8 cellular contexts compared by ENCODE assay signal in genomic region chr9:34430843-34431437, GRCh38. TPM values are rescaled to one million over a fixed set of nuclear protein-coding genes. Genes with fewer than 3 reads are reported as not detected.
DNase-seq lines count a peak whose midpoint lies in the region; ATAC-seq, FAIRE-seq and TF ChIP-seq lines count a peak whose summit lies in the region.

No MANE protein-coding gene starts in this region.

- H3K36me3 ChIP-seq in mammary epithelial cell (ENCODE audit: insufficient read depth, low read length) (no peaks in the 10 kb centered on the region), keratinocyte (ENCODE audit: control insufficient read depth in 2 of 2, extremely low read depth in 1 of 2, insufficient read depth in 2 of 2, low read length in 2 of 2) (peaks cover 0 to 8% of the 10 kb centered on the region in 2 experiments)

- H3K4me3 ChIP-seq in A549, result no peak overlapping the region
- no peak overlapping the region for H3K4me3 ChIP-seq in mammary epithelial cell (replicated peaks in 1 of 3; ENCODE audit: insufficient read depth in 1 of 3, low read depth in 2 of 3, low read length in 3 of 3)
- H3K4me3 ChIP-seq in keratinocyte (ENCODE audit: control insufficient read depth in 2 of 3, extremely low read depth in 1 of 3, insufficient read depth in 2 of 3, low read depth in 1 of 3, low read length in 3 of 3), result no peak overlapping the region

- no peaks in the 10 kb centered on the region for H3K9me1 ChIP-seq in keratinocyte (ENCODE audit: control insufficient read depth, extremely low read depth, insufficient read depth, low read length)

- in situ Hi-C loops in mammary epithelial cell (cut with MboI; ENCODE audit: low sequenced_read_pairs in 2 of 2), result loop anchor here in 1 of 2 donors (10.0 kb wide), 1 partner anchor 174 kb away; no protein-coding TSS in a partner anchor

- H3K4me2 ChIP-seq in A549, result no peak overlapping the region
- no peak overlapping the region for H3K4me2 ChIP-seq in mammary epithelial cell (ENCODE audit: insufficient read depth, low read depth, low read length)
- no peak overlapping the region for H3K4me2 ChIP-seq in keratinocyte (ENCODE audit: control insufficient read depth, extremely low read depth, insufficient read depth, low read depth, low read length)

- POLR2A ChIA-PET in A549 (lab: Yijun Ruan, JAX), result no interaction called here

- H3K27me3 ChIP-seq in mammary epithelial cell (ENCODE audit: insufficient read depth, low read length), result no peaks in the 10 kb centered on the region
- H3K27me3 ChIP-seq in keratinocyte (ENCODE audit: control insufficient read depth, extremely low read depth, insufficient read depth, low read length), result no peaks in the 10 kb centered on the region

- peaks cover 4% of the 10 kb centered on the region for H4K20me1 ChIP-seq in mammary epithelial cell (ENCODE audit: insufficient read depth, low read length)
- H4K20me1 ChIP-seq in keratinocyte (ENCODE audit: control insufficient read depth, extremely low read depth, insufficient read depth, low read length), result peaks cover 8% of the 10 kb centered on the region

- no peak for TF ChIP-seq POLR2A in A549 (IDR thresholded peaks at IDR 0.05; ENCODE audit: low read length)

- H2AFZ ChIP-seq in mammary epithelial cell (ENCODE audit: low read depth, low read length), result no peak overlapping the region
- no peak overlapping the region for H2AFZ ChIP-seq in keratinocyte (ENCODE audit: control insufficient read depth, low read length)

- no TSS peak for BruUV-seq in mammary epithelial cell (replicated peaks; lab: Mats Ljungman, UMichigan)

- TF ChIP-seq EP300 in A549 (IDR thresholded peaks at IDR 0.05), result no peak

- dilution Hi-C loops in mammary epithelial cell (cut with HindIII; ENCODE audit: low sequenced_read_pairs) (no loop called here), keratinocyte (cut with MboI; ENCODE audit: extremely low pct_ligation_motif_present, low sequenced_read_pairs) (no loop called here)

- H3K9me3 ChIP-seq in A549, result no peaks in the 10 kb centered on the region
- no peaks in the 10 kb centered on the region for H3K9me3 ChIP-seq in mammary epithelial cell (replicated peaks; ENCODE audit: insufficient read depth, low read length)
- no peaks in the 10 kb centered on the region for H3K9me3 ChIP-seq in keratinocyte (ENCODE audit: control insufficient read depth, low read depth, low read length)

- ATAC-seq in A549, result peak; percentile 63 to 68; a peak in 5 of 6 replicates
- ATAC-seq in GM19351 (IDR thresholded peaks at IDR 0.05; ENCODE audit: unreplicated experiment), result no peak
- no peak for ATAC-seq in activated CD4-positive, CD25-positive, alpha-beta regulatory T cell treated with anti-CD3 and anti-CD28 coated beads, Interleukin-2, amount 50 U/mL, for 24 hours

- H3K79me2 ChIP-seq in mammary epithelial cell (ENCODE audit: insufficient read depth, low read length), result peaks cover 6% of the 10 kb centered on the region
- H3K79me2 ChIP-seq in keratinocyte (ENCODE audit: control insufficient read depth, insufficient read depth, low read length), result no peaks in the 10 kb centered on the region

- no peak for TF ChIP-seq RAD21 in A549 (conservative IDR thresholded peaks at IDR 0.05 in 1 of 2, IDR thresholded peaks at IDR 0.05 in 1 of 2)

- H3K4me1 ChIP-seq in A549 (no peaks in the 10 kb centered on the region), mammary epithelial cell (ENCODE audit: insufficient read depth, low read length) (no peaks in the 10 kb centered on the region), keratinocyte (ENCODE audit: control insufficient read depth, extremely low read depth, insufficient read depth, low read length) (peaks cover 3% of the 10 kb centered on the region)

- WGBS in A549 (ENCODE audit: missing lambda C conversion rate), result 84% methylated on average over 4 of the region's 4 CpGs
- WGBS in mammary epithelial cell (ENCODE audit: low coverage, missing lambda C conversion rate), result 43% methylated on average over 4 of the region's 4 CpGs

- FAIRE-seq in A549 (lab: Jason Lieb, UNC), result no peak
- peak; percentile 41 for FAIRE-seq in keratinocyte (lab: Jason Lieb, UNC)
- no peak for FAIRE-seq in urothelium cell line (lab: Jason Lieb, UNC)

- H3K27ac ChIP-seq in A549, result no peak overlapping the region
- no peak overlapping the region for H3K27ac ChIP-seq in mammary epithelial cell (ENCODE audit: insufficient read depth, low read depth, low read length)
- no peak overlapping the region for H3K27ac ChIP-seq in keratinocyte (ENCODE audit: control insufficient read depth, insufficient read depth, low read length)

- CTCF ChIA-PET in A549 (lab: Yijun Ruan, JAX) (interaction anchor here (0.7 to 15.6 kb wide), 13 partner anchors 10 to 187 kb away, joined by 3 to 152 read pairs (median 6); no protein-coding TSS in a partner anchor), mammary epithelial cell (lab: Charles Lee; ENCODE audit: low non-redundant PET) (interaction anchor here (0.5 to 1.2 kb wide), 3 partner anchors 27 to 116 kb away, joined by 3 to 4 read pairs (median 4); partner anchors contain the start of gene FAM219A)

- H3K9ac ChIP-seq in mammary epithelial cell (ENCODE audit: insufficient read depth, low read length) (no peak overlapping the region), keratinocyte (ENCODE audit: control insufficient read depth, extremely low read depth, insufficient read depth, low read length) (no peak overlapping the region)

- TF ChIP-seq CTCF in A549 (IDR thresholded peaks at IDR 0.05), result no peak
- TF ChIP-seq CTCF in GM20000 (IDR thresholded peaks at IDR 0.05; ENCODE audit: extremely low read depth, missing control alignments), result no peak
- TF ChIP-seq CTCF in mammary epithelial cell (conservative IDR thresholded peaks at IDR 0.05 in 1 of 2, IDR thresholded peaks at IDR 0.05 in 1 of 2; ENCODE audit: extremely low read depth in 1 of 2, insufficient read depth in 1 of 2, low read depth in 1 of 2, low read length in 2 of 2), result no peak
- TF ChIP-seq CTCF in keratinocyte (optimal IDR thresholded peaks at IDR 0.05 in 1 of 3, IDR thresholded peaks at IDR 0.05 in 1 of 3, conservative IDR thresholded peaks at IDR 0.05 in 1 of 3; ENCODE audit: extremely low read depth in 1 of 3, insufficient read depth in 2 of 3, low read length in 3 of 3), result no peak

- DNase-seq in A549 (ENCODE audit: low read depth in 1 of 2, low spot score in 1 of 2) (peak; percentile 8 to 49), GM20000 (ENCODE audit: low spot score) (peak; percentile 43), NCI-H460 (ENCODE audit: extremely low read depth, low read depth) (peak; percentile 31), mammary epithelial cell (peak; percentile 66), keratinocyte (ENCODE audit: low read depth, low spot score) (peak; percentile 36), urothelium cell line (ENCODE audit: low spot score) (peak; percentile 62)

- intact Hi-C loops in mammary epithelial cell (cut with micrococcal nuclease), result no loop called here

RNA-seq across cellular contexts. Expression of gene FAM219A, which starts 27.4 kb away (rescaled TPM):
- polyA plus RNA-seq in A549 (2011; rRNA removed), result 8.1 and 10.4 TPM in 2 replicates
- 8.5 and 12.3 TPM in 2 replicates for polyA plus RNA-seq in A549 (2012; cell fraction: cytosol; rRNA removed)
- polyA plus RNA-seq in A549 (2012; cell fraction: nucleus; rRNA removed), result 29.9 and 32.4 TPM in 2 replicates
- polyA plus RNA-seq in A549 (2017; fragmentation: RNase III; extraction: RNeasy Plus Mini Kit Qiagen cat#74134 plus additional on column Dnase treatment), result 13.5 to 15.7 TPM (median 15.3 TPM) in 3 replicates
- 9.2 and 11.8 TPM in 2 replicates for polyA minus RNA-seq in A549 (2011; rRNA and poly(A)+ RNA removed)
- 7.7 and 9.3 TPM in 2 replicates for total RNA-seq in NCI-H460 (2014; rRNA removed; shearing (Covaris generic))
- 13.6 and 16.0 TPM in 2 replicates for polyA plus RNA-seq in NCI-H460 (2014; cell fraction: nucleus; rRNA removed)
- total RNA-seq in mammary epithelial cell, result 10 to 100 TPM; 12.3 to 27.4 TPM
- polyA plus RNA-seq in mammary epithelial cell, result 9.2 TPM
- 15.9 TPM for polyA minus RNA-seq in mammary epithelial cell
- 8.9 to 10.6 TPM (median 9.2 TPM) in 3 replicates for polyA plus RNA-seq in keratinocyte
- 5.4 TPM for polyA plus RNA-seq in keratinocyte (2011; ENCODE audit: low read depth)
- polyA plus RNA-seq in keratinocyte (2011; cell fraction: cytosol; rRNA removed), result 6.7 and 8.1 TPM in 2 replicates
- polyA plus RNA-seq in keratinocyte (2011; cell fraction: nucleus; rRNA removed), result 31.8 and 32.1 TPM in 2 replicates
- 9.6 and 13.4 TPM in 2 replicates for polyA plus RNA-seq in keratinocyte (2012; ENCODE audit: low replicate concordance)
- polyA minus RNA-seq in keratinocyte, result 7.6 to 13.0 TPM (median 10.4 TPM) in 3 replicates
- polyA minus RNA-seq in keratinocyte (2011; cell fraction: cytosol; rRNA and poly(A)+ RNA removed), result 8.6 TPM
- polyA minus RNA-seq in keratinocyte (2011; cell fraction: nucleus; rRNA and poly(A)+ RNA removed), result 8.2 and 11.0 TPM in 2 replicates

RNA-seq across cellular contexts. Expression of gene DNAI1, which starts 27.7 kb away (rescaled TPM):
- polyA plus RNA-seq in A549 (2011; rRNA removed), result 0.16 and 0.27 TPM in 2 replicates
- polyA plus RNA-seq in A549 (2012; cell fraction: cytosol; rRNA removed), result 0.07 and 0.08 TPM in 2 replicates
- polyA plus RNA-seq in A549 (2012; cell fraction: nucleus; rRNA removed), result 0.33 and 0.47 TPM in 2 replicates
- polyA plus RNA-seq in A549 (2017; fragmentation: RNase III; extraction: RNeasy Plus Mini Kit Qiagen cat#74134 plus additional on column Dnase treatment), result 0.34 to 0.50 TPM (median 0.40 TPM) in 3 replicates
- 0.62 and 0.63 TPM in 2 replicates for polyA minus RNA-seq in A549 (2011; rRNA and poly(A)+ RNA removed)
- 0.25 TPM in 1 of 2 replicates, not detected in the other for total RNA-seq in NCI-H460 (2014; rRNA removed; shearing (Covaris generic))
- polyA plus RNA-seq in NCI-H460 (2014; cell fraction: nucleus; rRNA removed), result 0.35 TPM in 1 of 2 replicates, not detected in the other
- total RNA-seq in mammary epithelial cell, result not detected
- 0.03 TPM for polyA plus RNA-seq in mammary epithelial cell
- not detected for polyA minus RNA-seq in mammary epithelial cell
- 0.08 TPM in 1 of 3 replicates, not detected in the others for polyA plus RNA-seq in keratinocyte
- not detected for polyA plus RNA-seq in keratinocyte (2011; ENCODE audit: low read depth)
- polyA plus RNA-seq in keratinocyte (2011; cell fraction: cytosol; rRNA removed), result 0.04 TPM in 1 of 2 replicates, not detected in the other
- 0.15 and 0.19 TPM in 2 replicates for polyA plus RNA-seq in keratinocyte (2011; cell fraction: nucleus; rRNA removed)
- polyA plus RNA-seq in keratinocyte (2012; ENCODE audit: low replicate concordance), result not detected in 2 replicates
- not detected in 3 replicates for polyA minus RNA-seq in keratinocyte
- polyA minus RNA-seq in keratinocyte (2011; cell fraction: cytosol; rRNA and poly(A)+ RNA removed), result not detected
- polyA minus RNA-seq in keratinocyte (2011; cell fraction: nucleus; rRNA and poly(A)+ RNA removed), result not detected in 2 replicates

RNA-seq across cellular contexts. Expression of gene MYORG, which starts 54.2 kb away (rescaled TPM):
- polyA plus RNA-seq in A549 (2011; rRNA removed) (2.2 and 3.7 TPM in 2 replicates), A549 (2017; fragmentation: RNase III; extraction: RNeasy Plus Mini Kit Qiagen cat#74134 plus additional on column Dnase treatment) (3.3 to 4.2 TPM (median 4.1 TPM) in 3 replicates), mammary epithelial cell (7.5 TPM), keratinocyte (3.1 to 4.6 TPM (median 3.7 TPM) in 3 replicates)
- polyA plus RNA-seq in A549 (2012; cell fraction: cytosol; rRNA removed), result 0.99 and 1.6 TPM in 2 replicates
- 2.2 and 2.5 TPM in 2 replicates for polyA plus RNA-seq in A549 (2012; cell fraction: nucleus; rRNA removed)
- 3.1 and 3.3 TPM in 2 replicates for polyA minus RNA-seq in A549 (2011; rRNA and poly(A)+ RNA removed)
- 0.61 and 0.79 TPM in 2 replicates for total RNA-seq in NCI-H460 (2014; rRNA removed; shearing (Covaris generic))
- 1.3 and 3.2 TPM in 2 replicates for polyA plus RNA-seq in NCI-H460 (2014; cell fraction: nucleus; rRNA removed)
- 10 to 100 TPM; 23.8 to 35.0 TPM for total RNA-seq in mammary epithelial cell
- polyA minus RNA-seq in mammary epithelial cell (26.8 TPM), keratinocyte (5.4 to 10.7 TPM (median 5.5 TPM) in 3 replicates)
- 1.3 TPM for polyA plus RNA-seq in keratinocyte (2011; ENCODE audit: low read depth)
- 2.7 and 3.1 TPM in 2 replicates for polyA plus RNA-seq in keratinocyte (2011; cell fraction: cytosol; rRNA removed)
- 15.8 and 16.1 TPM in 2 replicates for polyA plus RNA-seq in keratinocyte (2011; cell fraction: nucleus; rRNA removed)
- polyA plus RNA-seq in keratinocyte (2012; ENCODE audit: low replicate concordance), result 2.7 and 10.1 TPM in 2 replicates
- 6.9 TPM for polyA minus RNA-seq in keratinocyte (2011; cell fraction: cytosol; rRNA and poly(A)+ RNA removed)
- 19.2 and 26.1 TPM in 2 replicates for polyA minus RNA-seq in keratinocyte (2011; cell fraction: nucleus; rRNA and poly(A)+ RNA removed)

Comparison
In these comparisons a context has a peak if more than half of its experiments do, and no peak if none do; other contexts are left out.
1. ATAC-seq: peak in A549 (2 of 2); none in GM19351 (single experiment) and activated CD4-positive, CD25-positive, alpha-beta regulatory T cell treated with anti-CD3 and anti-CD28 coated beads, Interleukin-2, amount 50 U/mL, for 24 hours (0 of 2).
2. Peak in every context shown above with its lines, with median percentiles within 50 percentile points of each other: DNase-seq.